8 cellular contexts compared by ENCODE assay signal in genomic region chr4:49514171-49514699, GRCh38.
DNase-seq lines count a peak whose midpoint lies in the region; ATAC-seq and TF ChIP-seq lines count a peak whose summit lies in the region.
"Not testable (repeated sequence)": the region's sequence is repeated elsewhere in the genome, so short reads cannot be mapped to it uniquely, and the experiment has no call there.

No MANE protein-coding gene starts in this region.

- not testable (repeated sequence) for TF ChIP-seq EP300 in transverse colon (IDR thresholded peaks at IDR 0.05; ENCODE audit: low read depth)

- not testable (repeated sequence) for H3K27ac ChIP-seq in WERI-Rb-1; lung (ENCODE audit: low read depth in 1 of 2, low read length in 1 of 2); trophoblast cell (ENCODE audit: low read depth, low read length); transverse colon

- H4K8ac ChIP-seq in trophoblast cell (ENCODE audit: low read depth, low read length), result not testable (repeated sequence)

- intact Hi-C loops in Caco-2 (cut with micrococcal nuclease; ENCODE audit: unreplicated experiment); left ventricle myocardium superior (cut with micrococcal nuclease); transverse colon (cut with DNase I; ENCODE audit: low total_unique reads): not testable (repeated sequence)

- H3K79me1 ChIP-seq in trophoblast cell (ENCODE audit: low read length), result not testable (repeated sequence)

- H3K36me3 ChIP-seq in Caco-2 (ENCODE audit: control insufficient read depth, insufficient read depth, low read length); WERI-Rb-1; lung (ENCODE audit: control insufficient read depth in 2 of 2, insufficient read depth in 2 of 2, low read length in 2 of 2); trophoblast cell (ENCODE audit: control insufficient read depth in 1 of 2, insufficient read depth in 2 of 2, low read length in 2 of 2); transverse colon: not testable (repeated sequence)

- H3K9me3 Mint-ChIP-seq in Caco-2 (ENCODE audit: unreplicated experiment), result peaks cover 45% of the 10 kb centered on the region

- not testable (repeated sequence) for TF ChIP-seq CTCF in Caco-2 (IDR thresholded peaks at IDR 0.05; ENCODE audit: insufficient read depth in 1 of 2, low read depth in 1 of 2, low read length in 1 of 2, severe bottlenecking in 1 of 2, unreplicated experiment in 1 of 2); WERI-Rb-1 (IDR thresholded peaks at IDR 0.05; ENCODE audit: low read depth, low read length); lung (IDR thresholded peaks at IDR 0.05; ENCODE audit: control extremely low read depth, extremely low read depth); transverse colon (IDR thresholded peaks at IDR 0.05)

- H2BK120ac ChIP-seq in trophoblast cell (ENCODE audit: insufficient read depth, low read length, poor library complexity), result not testable (repeated sequence)

- H4K91ac ChIP-seq in trophoblast cell (ENCODE audit: low read depth, low read length), result not testable (repeated sequence)

- not testable (repeated sequence) for H3K23ac ChIP-seq in trophoblast cell (ENCODE audit: low read length)

- not testable (repeated sequence) for H3K27ac Mint-ChIP-seq in Caco-2 (ENCODE audit: unreplicated experiment)

- not testable (repeated sequence) for H3K27me3 ChIP-seq in Caco-2 (replicated peaks; ENCODE audit: control insufficient read depth, insufficient read depth, low read length); lung (ENCODE audit: control insufficient read depth, insufficient read depth); trophoblast cell (ENCODE audit: insufficient read depth, low read length); transverse colon
- H3K27me3 ChIP-seq in WERI-Rb-1 (ENCODE audit: insufficient read depth, low read depth, severe bottlenecking), result peaks cover 40% of the 10 kb centered on the region

- 62 to 73% methylated on average over 13 to 16 of the region's 18 CpGs for WGBS in lung, 2 donors
- WGBS in trophoblast cell (ENCODE audit: extremely low coverage, insufficient coverage, insufficient read length), result 100% methylated on average over 3 of the region's 18 CpGs
- 73 to 85% methylated on average over 11 to 16 of the region's 18 CpGs for WGBS in transverse colon (ENCODE audit: low coverage in 1 of 2), 2 donors

- not testable (repeated sequence) for H3K14ac ChIP-seq in trophoblast cell (ENCODE audit: low read length)

- H3K36me3 Mint-ChIP-seq in Caco-2 (ENCODE audit: insufficient read depth, unreplicated experiment), result not testable (repeated sequence)

- not testable (repeated sequence) for ATAC-seq in left ventricle myocardium superior; lung (ENCODE audit: insufficient read depth, low FRiP score)

- H3K4me3 ChIP-seq in Caco-2 (ENCODE audit: low read depth, low read length); WERI-Rb-1 (ENCODE audit: low read depth, low read length); lung; trophoblast cell (ENCODE audit: low read depth, low read length); transverse colon: not testable (repeated sequence)

- CTCF ChIA-PET in Caco-2 (lab: Charles Lee), result not testable (repeated sequence)

- not testable (repeated sequence) for H3K4me2 ChIP-seq in trophoblast cell (ENCODE audit: low read length)

- not testable (repeated sequence) for H2BK12ac ChIP-seq in trophoblast cell (ENCODE audit: low read length)

- H3K4me1 ChIP-seq in Caco-2; lung (ENCODE audit: control insufficient read depth in 2 of 2, insufficient read depth in 2 of 2, low read length in 2 of 2); trophoblast cell (ENCODE audit: control insufficient read depth in 1 of 2, insufficient read depth in 2 of 2, low read length in 2 of 2); transverse colon: not testable (repeated sequence)

- POLR2A ChIA-PET in Caco-2 (lab: Charles Lee), result not testable (repeated sequence)

- peak overlapping the region; percentile 0 for H3K9ac ChIP-seq in trophoblast cell (ENCODE audit: low read length)

- in situ Hi-C loops in transverse colon (cut with MboI; ENCODE audit: low pct_ligation_motif_present in 1 of 4, low pct_unique_long_range_greater_than_20kb in 1 of 4, low sequenced_read_pairs in 3 of 4), result not testable (repeated sequence)

- not testable (repeated sequence) for BruUV-seq in Caco-2 (replicated peaks; lab: Mats Ljungman, UMichigan)

- not testable (repeated sequence) for H3K4ac ChIP-seq in trophoblast cell (ENCODE audit: low read depth, low read length)

- not testable (repeated sequence) for H3K4me1 Mint-ChIP-seq in Caco-2 (ENCODE audit: low read depth, unreplicated experiment)

- not testable (repeated sequence) for H4K12ac ChIP-seq in trophoblast cell (ENCODE audit: low read depth, low read length)

- H2AFZ ChIP-seq in trophoblast cell (ENCODE audit: insufficient read depth, low read length, poor library complexity), result not testable (repeated sequence)

- H3K79me2 ChIP-seq in trophoblast cell (ENCODE audit: control insufficient read depth, insufficient read depth, low read length, poor library complexity), result not testable (repeated sequence)

- H2BK5ac ChIP-seq in trophoblast cell (ENCODE audit: low read depth, low read length, poor library complexity), result not testable (repeated sequence)

- DNase-seq in Caco-2 (peak; percentile 52 to 82), WERI-Rb-1 (peak; percentile 24), ecto neural progenitor cell (ENCODE audit: low spot score) (peak; percentile 65), left ventricle myocardium superior (peak; percentile 37), lung (ENCODE audit: low spot score) (peak; percentile 48), transverse colon (peak; percentile 9)
- DNase-seq in activated effector memory CD4-positive, alpha-beta T cell treated with Interleukin-2 at 50 U/mL for 16 hours, result peak; percentile 12
- DNase-seq in trophoblast cell, result not testable (repeated sequence)

- peaks cover 29% of the 10 kb centered on the region for H3K9me3 ChIP-seq in Caco-2
- H3K9me3 ChIP-seq in WERI-Rb-1 (ENCODE audit: severe bottlenecking), result not testable (repeated sequence)
- H3K9me3 ChIP-seq in lung (ENCODE audit: control insufficient read depth in 2 of 2, insufficient read depth in 1 of 2, low read length in 1 of 2), result peaks cover 0 to 19% of the 10 kb centered on the region in 2 donors
- peaks cover 41% of the 10 kb centered on the region for H3K9me3 ChIP-seq in trophoblast cell (ENCODE audit: insufficient read depth, low read depth, low read length)
- peaks cover 10 to 13% of the 10 kb centered on the region in 2 donors for H3K9me3 ChIP-seq in transverse colon

- H3K27me3 Mint-ChIP-seq in Caco-2 (ENCODE audit: insufficient read depth, unreplicated experiment), result not testable (repeated sequence)

- TF ChIP-seq POLR2A in transverse colon (IDR thresholded peaks at IDR 0.05), result not testable (repeated sequence)

- H2AK5ac ChIP-seq in trophoblast cell (ENCODE audit: low read length), result not testable (repeated sequence)

- H3K18ac ChIP-seq in trophoblast cell (ENCODE audit: low read length), result not testable (repeated sequence)

- H3K4me3 Mint-ChIP-seq in Caco-2 (ENCODE audit: unreplicated experiment), result not testable (repeated sequence)
